In genomic region chr19:10618846-10619245, GRCh38 we compare ENCODE assay signal across 22 cellular contexts. TPM values are rescaled to one million over a fixed set of nuclear protein-coding genes. Genes with fewer than 3 reads are reported as not detected.
"Had no signal": no experiment of that assay in that cellular context is flagged by ENCODE, and none has a peak within 500 bp of the region (broad histone marks: within the 10 kb centered on the region; RNA-seq: fewer than 3 reads in every experiment).

No MANE protein-coding gene starts in this region.

- H3K27ac Mint-ChIP-seq: stimulated activated naive CD8-positive, alpha-beta T cell treated with anti-CD3 and anti-CD28 coated beads, Interleukin-15, Interleukin-2, amounts not matched to agents 100 ng/mL and 50 ng/mL, for 24 hours had no signal

- H3K4me3 Mint-ChIP-seq: activated naive CD4-positive, alpha-beta T cell treated with anti-CD3 and anti-CD28 coated beads, Interleukin-2, amount 50 U/mL, for 24 hours; activated T-cell treated with anti-CD3 and anti-CD28 coated beads, Interleukin-2, amount 50 U/mL, for 4 hours; effector memory CD8-positive, alpha-beta T cell; naive thymus-derived CD4-positive, alpha-beta T cell; stimulated activated naive CD8-positive, alpha-beta T cell treated with anti-CD3 and anti-CD28 coated beads, Interleukin-15, Interleukin-2, amounts not matched to agents 100 ng/mL and 50 ng/mL, for 24 hours had no signal

- H3K9me3 Mint-ChIP-seq: activated naive CD4-positive, alpha-beta T cell treated with anti-CD3 and anti-CD28 coated beads, Interleukin-2, amount 50 U/mL, for 24 hours; activated T-cell treated with anti-CD3 and anti-CD28 coated beads, Interleukin-2, amount 50 U/mL, for 4 hours; effector memory CD8-positive, alpha-beta T cell; naive thymus-derived CD4-positive, alpha-beta T cell; stimulated activated naive CD8-positive, alpha-beta T cell treated with anti-CD3 and anti-CD28 coated beads, Interleukin-15, Interleukin-2, amounts not matched to agents 100 ng/mL and 50 ng/mL, for 24 hours had no signal

- H3K4me3 ChIP-seq: adrenal gland, left lung, mucosa of descending colon, upper lobe of left lung had no signal

- H3K36me3 ChIP-seq: adrenal gland, upper lobe of left lung had no signal

- H3K27ac ChIP-seq: adrenal gland, neutrophil had no signal

- DNase-seq: activated CD4-positive, alpha-beta T cell treated with anti-CD3 and anti-CD28 coated beads, Interleukin-2, amount 50 U/mL, for 1 hour; activated CD4-positive, CD25-positive, alpha-beta regulatory T cell treated with anti-CD3 and anti-CD28 coated beads, Interleukin-2, amount 50 U/mL, for 72 hours; activated CD8-positive, alpha-beta memory T cell treated with anti-CD3 and anti-CD28 coated beads, Interleukin-2, amount 50 U/mL, for 4 hours; activated effector memory CD4-positive, alpha-beta T cell treated with Interleukin-2 at 50 U/mL for 16 hours; activated T-cell treated with anti-CD3 and anti-CD28 coated beads, Interleukin-2, amount 50 U/mL, for 4 hours; adrenal gland; dermis blood vessel endothelial cell; effector memory CD8-positive, alpha-beta T cell; foreskin fibroblast; left lung; mammary epithelial cell; mucosa of descending colon; naive thymus-derived CD4-positive, alpha-beta T cell; posterior cingulate gyrus; stimulated activated CD4-positive, alpha-beta T cell treated with anti-CD3 and anti-CD28 coated beads, Interleukin-15, amount 100 ng/mL, for 24 hours; stimulated activated CD4-positive, alpha-beta T cell treated with anti-CD3 and anti-CD28 coated beads, Interleukin-2, amount 100 ng/mL, for 48 hours; T-helper 1 cell; T1000; upper lobe of left lung had no signal

- H3K9me3 ChIP-seq: adrenal gland, left lung, mucosa of descending colon, neutrophil, upper lobe of left lung had no signal

- H3K27me3 ChIP-seq: adrenal gland, left lung, neutrophil, upper lobe of left lung had no signal

- H3K27me3 Mint-ChIP-seq: activated naive CD4-positive, alpha-beta T cell treated with anti-CD3 and anti-CD28 coated beads, Interleukin-2, amount 50 U/mL, for 24 hours; effector memory CD8-positive, alpha-beta T cell; naive thymus-derived CD4-positive, alpha-beta T cell; stimulated activated naive CD8-positive, alpha-beta T cell treated with anti-CD3 and anti-CD28 coated beads, Interleukin-15, Interleukin-2, amounts not matched to agents 100 ng/mL and 50 ng/mL, for 24 hours had no signal

RNA-seq across cellular contexts. Expression of gene AP1M2, which starts 31.7 kb away (rescaled TPM):
- total RNA-seq: naive thymus-derived CD4-positive, alpha-beta T cell had no signal
- polyA plus RNA-seq: naive thymus-derived CD4-positive, alpha-beta T cell had no signal
